ENCODE assay signal across 8 cellular contexts in the genomic region with DNA sequence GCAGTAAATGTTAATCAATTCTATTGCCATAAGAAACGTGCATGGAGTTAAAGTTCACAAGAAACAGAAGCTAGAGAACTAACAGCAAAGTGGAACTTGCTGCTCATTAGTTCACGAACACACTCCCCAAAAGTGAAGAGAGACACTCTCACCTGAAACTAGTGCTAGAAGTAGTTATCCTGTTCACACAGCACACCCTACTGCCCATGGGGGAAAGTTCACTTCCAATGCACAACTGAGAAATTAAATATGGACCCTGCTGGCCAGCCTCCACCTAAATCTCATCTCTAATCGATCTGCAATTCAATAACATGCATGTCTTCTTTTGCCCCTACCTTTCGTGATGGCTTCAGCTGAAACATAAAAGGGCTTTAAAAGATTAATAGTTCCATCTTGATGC. TPM values are rescaled to one million over a fixed set of nuclear protein-coding genes. Genes with fewer than 3 reads are reported as not detected.
DNase-seq lines count a peak whose midpoint lies in the region; ATAC-seq and TF ChIP-seq lines count a peak whose summit lies in the region.

No MANE protein-coding gene starts in this region.

- no peaks in the 10 kb centered on the region for H3K27me3 Mint-ChIP-seq in chondrocyte (ENCODE audit: low read depth)

- no peaks in the 10 kb centered on the region for H3K9me3 ChIP-seq in A673 (ENCODE audit: low read depth, low read length, poor library complexity, severe bottlenecking)
- no peaks in the 10 kb centered on the region for H3K9me3 ChIP-seq in NT2/D1 (ENCODE audit: insufficient read depth, low read length)

- CTCF ChIA-PET in A673 (lab: Charles Lee) = no interaction called here

- H3K27me3 ChIP-seq in A673 (replicated peaks; ENCODE audit: insufficient read depth, low read depth, low read length, poor library complexity) (no peaks in the 10 kb centered on the region), NT2/D1 (ENCODE audit: insufficient read depth, insufficient read length) (no peaks in the 10 kb centered on the region)

- no peaks in the 10 kb centered on the region for H3K9me3 Mint-ChIP-seq in chondrocyte (ENCODE audit: low read depth)

- H3K27ac Mint-ChIP-seq in chondrocyte (ENCODE audit: unreplicated experiment) = no peak overlapping the region

- intact Hi-C loops in A673 (cut with micrococcal nuclease; ENCODE audit: unreplicated experiment) = loop anchor here (5.0 kb wide), 1 partner anchor 263 kb away; no protein-coding TSS in a partner anchor

- H3K4me1 Mint-ChIP-seq in chondrocyte (ENCODE audit: low read depth) = peaks cover 5% of the 10 kb centered on the region

- H3K36me3 Mint-ChIP-seq in chondrocyte (ENCODE audit: low read depth) = no peaks in the 10 kb centered on the region

- no peak overlapping the region for H3K27ac ChIP-seq in A673 (ENCODE audit: low read depth, low read length, poor library complexity, severe bottlenecking)

- BruUV-seq in A673 (replicated peaks; lab: Mats Ljungman, UMichigan) = no TSS peak

- POLR2A ChIA-PET in A673 (lab: Charles Lee; ENCODE audit: low non-redundant PET) = no interaction called here

- H3K36me3 ChIP-seq in A673 (ENCODE audit: insufficient read depth, low read length, poor library complexity, severe bottlenecking) (no peaks in the 10 kb centered on the region), NT2/D1 (ENCODE audit: insufficient read depth, insufficient read length, low read length) (no peaks in the 10 kb centered on the region)

- peak; percentile 2 for DNase-seq in A673 (ENCODE audit: low spot score)
- peak; percentile 23 for DNase-seq in NT2/D1 (ENCODE audit: low read depth, low spot score)
- DNase-seq in chondrocyte (ENCODE audit: low spot score) = no peak
- DNase-seq in midbrain (lab: John Stamatoyannopoulos, UW) = peak; percentile 28
- DNase-seq in SKM-1 (lab: John Stamatoyannopoulos, UW; ENCODE audit: unreplicated experiment) = no peak

- H3K4me3 ChIP-seq in A673 (ENCODE audit: low read depth, low read length, poor library complexity, severe bottlenecking) (no peak overlapping the region), GM12875 (ENCODE audit: low read depth, low read length) (no peak overlapping the region), NT2/D1 (ENCODE audit: insufficient read length, low read depth) (no peak overlapping the region)

- ATAC-seq in HG02798 (IDR thresholded peaks at IDR 0.05; ENCODE audit: poor library complexity, unreplicated experiment) (peak; percentile 72), GM21737 (IDR thresholded peaks at IDR 0.05; ENCODE audit: unreplicated experiment) (no peak)

- no peaks in the 10 kb centered on the region for H3K4me1 ChIP-seq in A673 (ENCODE audit: insufficient read depth, low read length, poor library complexity, severe bottlenecking)
- H3K4me1 ChIP-seq in NT2/D1 (ENCODE audit: insufficient read depth, insufficient read length) = no peaks in the 10 kb centered on the region

- no peak overlapping the region for H3K4me3 Mint-ChIP-seq in chondrocyte (ENCODE audit: unreplicated experiment)

- TF ChIP-seq CTCF in A673 (conservative IDR thresholded peaks at IDR 0.05; ENCODE audit: low read depth, low read length) (0 out of 2 replicates have a peak, but pooled peaks have one; percentile 20), GM12875 (IDR thresholded peaks at IDR 0.05; ENCODE audit: borderline replicate concordance, insufficient read depth, low read depth, low read length) (peak; percentile 62), chondrocyte (IDR thresholded peaks at IDR 0.05) (peak; percentile 89)

- H3K9ac ChIP-seq in NT2/D1 (ENCODE audit: insufficient read length, low read depth) = no peak overlapping the region

RNA-seq across cellular contexts. Expression of a gene that starts 39.4 kb away (rescaled TPM):
- 0.21 and 0.33 TPM in 2 replicates for total RNA-seq in A673 (2021)
- 3.7 to 10.6 TPM (median 4.1 TPM) in 3 replicates for total RNA-seq in chondrocyte

Comparison
In these comparisons a context has a peak if more than half of its experiments do, and no peak if none do; other contexts are left out.
1. DNase-seq: peak in A673 (single experiment), NT2/D1 (single experiment) and midbrain (single experiment); none in chondrocyte (single experiment) and SKM-1 (single experiment).
2. CTCF ChIP-seq: peak in every context shown above with its lines; median percentile 89 in chondrocyte; 62 in GM12875; 20 in A673.